In genomic region chr7:24058953-24059352, GRCh38 we compare ENCODE assay signal across 25 cellular contexts.
A peak's percentile ranks its signal among the peaks of the same experiment; 100 is the strongest.
DNase-seq lines count a peak whose midpoint lies in the region; ATAC-seq, FAIRE-seq and TF ChIP-seq lines count a peak whose summit lies in the region.
"Had no signal": no experiment of that assay in that cellular context is flagged by ENCODE, and none has a peak within 500 bp of the region (broad histone marks: within the 10 kb centered on the region; RNA-seq: fewer than 3 reads in every experiment).

No MANE protein-coding gene starts in this region.

- no peaks in the 10 kb centered on the region for H3K9me3 Mint-ChIP-seq in chondrocyte (ENCODE audit: low read depth)
- H3K9me3 Mint-ChIP-seq: CD4-positive, alpha-beta T cell had no signal

- no peak overlapping the region for H3K9ac ChIP-seq in HepG2 (ENCODE audit: insufficient read depth, low read depth, low read length)
- H3K9ac ChIP-seq in K562 (ENCODE audit: insufficient read depth in 1 of 2, low read depth in 2 of 2, low read length in 2 of 2) = no peak overlapping the region
- H3K9ac ChIP-seq: BLaER1 treated with 17β-estradiol and CSF1 and Interleukin-3, amounts not matched to agents 10 nM and 100 nM had no signal

- no peaks in the 10 kb centered on the region for H3K9me1 ChIP-seq in K562 (ENCODE audit: control insufficient read depth, insufficient read depth, low read length)

- H4K20me1 ChIP-seq in HepG2 (ENCODE audit: insufficient read depth, low read length) (no peaks in the 10 kb centered on the region), K562 (replicated peaks; ENCODE audit: control insufficient read depth, insufficient read depth, low read length) (no peaks in the 10 kb centered on the region; the same call in 1 of the 2 replicates)
- H4K20me1 ChIP-seq: BLaER1 treated with 17β-estradiol and CSF1 and Interleukin-3, amounts not matched to agents 10 nM and 100 nM had no signal

- H3K27me3 Mint-ChIP-seq in chondrocyte (ENCODE audit: low read depth) = peaks cover 10% of the 10 kb centered on the region

- POLR2A ChIA-PET in HepG2 (lab: Yijun Ruan, JAX) = no interaction called here
- POLR2A ChIA-PET in K562 (lab: Yijun Ruan, JAX) = no interaction called here

- intact Hi-C loops in HepG2 (cut with micrococcal nuclease; ENCODE audit: unreplicated experiment) = no loop called here
- intact Hi-C loops in right lobe of liver (cut with DNase I) = no loop called here
- intact Hi-C loops in K562 (cut with micrococcal nuclease) = no loop called here

- no peak for TF ChIP-seq RAD21 in HepG2 (CRISPR knock-in tag; IDR thresholded peaks at IDR 0.05)
- TF ChIP-seq RAD21 in K562 (CRISPR knock-in tag; conservative IDR thresholded peaks at IDR 0.05 in 1 of 2, IDR thresholded peaks at IDR 0.05 in 1 of 2) = no peak

- H3K9me3 ChIP-seq in HepG2 (ENCODE audit: low read length) = no peaks in the 10 kb centered on the region
- H3K9me3 ChIP-seq in right lobe of liver = no peaks in the 10 kb centered on the region
- no peaks in the 10 kb centered on the region for H3K9me3 ChIP-seq in K562 (replicated peaks; ENCODE audit: control insufficient read depth, insufficient read depth, low read depth, low read length)
- no peaks in the 10 kb centered on the region for H3K9me3 ChIP-seq in thoracic aorta
- H3K9me3 ChIP-seq: BE2C, HAP-1 had no signal

- BruUV-seq in HepG2 (replicated peaks; lab: Mats Ljungman, UMichigan) = no TSS peak
- BruUV-seq in K562 (replicated peaks; lab: Mats Ljungman, UMichigan) = no TSS peak

- no peaks in the 10 kb centered on the region for H3K36me3 ChIP-seq in HepG2 (replicated peaks in 1 of 2; ENCODE audit: control insufficient read depth in 1 of 2, insufficient read depth in 2 of 2, low read length in 2 of 2)
- H3K36me3 ChIP-seq in right lobe of liver = no peaks in the 10 kb centered on the region
- H3K36me3 ChIP-seq in K562 (ENCODE audit: control insufficient read depth, insufficient read depth, low read length) = no peaks in the 10 kb centered on the region
- H3K36me3 ChIP-seq in thoracic aorta = no peaks in the 10 kb centered on the region
- H3K36me3 ChIP-seq: BE2C; BLaER1 treated with 17β-estradiol and CSF1 and Interleukin-3, amounts not matched to agents 10 nM and 100 nM; HAP-1 had no signal

- TF ChIP-seq EP300 in HepG2 (IDR thresholded peaks at IDR 0.05; ENCODE audit: low read depth in 2 of 2, low read length in 2 of 2) (no peak), HepG2 (CRISPR knock-in tag; IDR thresholded peaks at IDR 0.05; ENCODE audit: borderline replicate concordance) (no peak), K562 (IDR thresholded peaks at IDR 0.05; ENCODE audit: low read length) (no peak)

- H3K4me2 ChIP-seq in HepG2 (ENCODE audit: low read depth, low read length) (no peak overlapping the region), K562 (ENCODE audit: insufficient read depth, low read length) (no peak overlapping the region)
- H3K4me2 ChIP-seq: BLaER1 treated with 17β-estradiol and CSF1 and Interleukin-3, amounts not matched to agents 10 nM and 100 nM; GM23338 had no signal

- no peak overlapping the region for H3K4me3 Mint-ChIP-seq in chondrocyte (ENCODE audit: unreplicated experiment)
- H3K4me3 Mint-ChIP-seq: CD14-positive monocyte; CD4-positive, alpha-beta T cell; CD8-positive, alpha-beta memory T cell; GM23338; HFFc6 had no signal

- in situ Hi-C loops in HepG2 (cut with HindIII; ENCODE audit: extremely low pct_ligation_motif_present, low pct_unique_long_range_greater_than_20kb) (no loop called here), K562 (cut with MboI) (no loop called here)

- ATAC-seq in HepG2 (no peak), right lobe of liver (no peak), K562 (no peak), thoracic aorta (ENCODE audit: insufficient number of reproducible peaks, low FRiP score, low read depth) (peak; percentile 31)
- ATAC-seq: GM12878 had no signal

- H2AFZ ChIP-seq in HepG2 (ENCODE audit: low read length) (no peak overlapping the region), K562 (ENCODE audit: low read depth, low read length) (no peak overlapping the region)

- WGBS in HepG2 (ENCODE audit: low lambda C conversion rate) = 36% methylated on average over 4 of the region's 4 CpGs
- 67% methylated on average over 3 of the region's 4 CpGs for WGBS in right lobe of liver (ENCODE audit: insufficient coverage, low coverage, low lambda C conversion rate, missing lambda C conversion rate)
- 4% methylated on average over 4 of the region's 4 CpGs for WGBS in K562 (ENCODE audit: insufficient coverage, low coverage, missing lambda C conversion rate)

- H3K79me2 ChIP-seq in HepG2 (ENCODE audit: insufficient read depth, low read length) (no peaks in the 10 kb centered on the region), K562 (ENCODE audit: control insufficient read depth, insufficient read depth, low read length) (no peaks in the 10 kb centered on the region)

- H3K4me1 Mint-ChIP-seq in chondrocyte (ENCODE audit: low read depth) = no peaks in the 10 kb centered on the region
- H3K4me1 Mint-ChIP-seq: CD14-positive monocyte; CD8-positive, alpha-beta memory T cell had no signal

- H3K36me3 Mint-ChIP-seq in chondrocyte (ENCODE audit: low read depth) = no peaks in the 10 kb centered on the region
- H3K36me3 Mint-ChIP-seq: CD14-positive monocyte; CD8-positive, alpha-beta memory T cell had no signal

- no peak for TF ChIP-seq POLR2A in HepG2 (IDR thresholded peaks at IDR 0.05; ENCODE audit: insufficient read depth in 1 of 2, low read depth in 2 of 2, low read length in 2 of 2)
- no peak for TF ChIP-seq POLR2A in right lobe of liver (IDR thresholded peaks at IDR 0.05)
- TF ChIP-seq POLR2A in K562 (conservative IDR thresholded peaks at IDR 0.05) = no peak

- FAIRE-seq in HepG2 (lab: Jason Lieb, UNC) = no peak
- FAIRE-seq in K562 (lab: Jason Lieb, UNC) = no peak
- FAIRE-seq: A204.1, D721Med, GM12878, H54 had no signal

- TF ChIP-seq CTCF in HepG2 (CRISPR knock-in tag; IDR thresholded peaks at IDR 0.05) (no peak), right lobe of liver (IDR thresholded peaks at IDR 0.05) (no peak), K562 (IDR thresholded peaks at IDR 0.05 in 2 of 3, conservative IDR thresholded peaks at IDR 0.05 in 1 of 3; ENCODE audit: insufficient read depth in 2 of 3, low read depth in 1 of 3, low read length in 3 of 3) (no peak), thoracic aorta (IDR thresholded peaks at IDR 0.05) (no peak), chondrocyte (IDR thresholded peaks at IDR 0.05) (no peak)

- DNase-seq in HepG2 (ENCODE audit: low spot score) = no peak
- no peak for DNase-seq in right lobe of liver
- no peak for DNase-seq in K562 (ENCODE audit: extremely low read depth in 1 of 4, low spot score in 3 of 4)
- DNase-seq in thoracic aorta (ENCODE audit: low spot score) = no peak
- DNase-seq in chondrocyte (ENCODE audit: low spot score) = no peak
- no peak for DNase-seq in NCI-H446 (lab: John Stamatoyannopoulos, UW)
- DNase-seq: ACHN; AML-193; BE2C; CD4-positive, alpha-beta T cell; CD8-positive, alpha-beta memory T cell; DMS 273 treated with DMSO at 0.1 percent for 48 hours; DMS79; EL; GDM1; HFFc6 had no signal

- CTCF ChIA-PET in HepG2 (lab: Yijun Ruan, JAX; ENCODE audit: low intra/inter-chr PET ratio, low total read pairs) = no interaction called here
- CTCF ChIA-PET in K562 (lab: Yijun Ruan, JAX; ENCODE audit: low intra/inter-chr PET ratio) = no interaction called here

- no peak overlapping the region for H3K27ac ChIP-seq in HepG2 (ENCODE audit: extremely low read length, insufficient read depth, low read length)
- H3K27ac ChIP-seq in right lobe of liver = no peak overlapping the region
- no peak overlapping the region for H3K27ac ChIP-seq in K562 (ENCODE audit: extremely low read depth, low read depth, low read length)
- no peak overlapping the region for H3K27ac ChIP-seq in thoracic aorta
- H3K27ac ChIP-seq: 22Rv1; BLaER1 treated with 17β-estradiol and CSF1 and Interleukin-3, amounts not matched to agents 10 nM and 100 nM had no signal

- H3K4me1 ChIP-seq in HepG2 (ENCODE audit: insufficient read depth, low read length) (no peaks in the 10 kb centered on the region), right lobe of liver (no peaks in the 10 kb centered on the region), K562 (replicated peaks in 1 of 2; ENCODE audit: control insufficient read depth in 2 of 2, insufficient read depth in 2 of 2, low read length in 2 of 2) (no peaks in the 10 kb centered on the region), thoracic aorta (ENCODE audit: control insufficient read depth in 1 of 2, low read depth in 2 of 2) (no peaks in the 10 kb centered on the region)
- H3K4me1 ChIP-seq: BE2C; BLaER1 treated with 17β-estradiol and CSF1 and Interleukin-3, amounts not matched to agents 10 nM and 100 nM had no signal

- H3K4me3 ChIP-seq in HepG2 (replicated peaks in 1 of 3; ENCODE audit: insufficient read depth in 1 of 3, low read depth in 2 of 3, low read length in 3 of 3) (no peak overlapping the region), right lobe of liver (no peak overlapping the region), K562 (no peak overlapping the region), thoracic aorta (no peak overlapping the region)
- H3K4me3 ChIP-seq: BLaER1 treated with 17β-estradiol and CSF1 and Interleukin-3, amounts not matched to agents 10 nM and 100 nM; GM12878; GM23338; HAP-1 had no signal

- H3K27me3 ChIP-seq in HepG2 (ENCODE audit: control insufficient read depth in 1 of 2, insufficient read depth in 2 of 2, low read length in 2 of 2) (no peaks in the 10 kb centered on the region), right lobe of liver (no peaks in the 10 kb centered on the region), K562 (ENCODE audit: control insufficient read depth in 2 of 2, insufficient read depth in 2 of 2, low read length in 2 of 2) (peaks cover 0 to 8% of the 10 kb centered on the region in 2 experiments; a peak in 1 of 5 replicates), thoracic aorta (replicated peaks; ENCODE audit: insufficient read depth) (no peaks in the 10 kb centered on the region)
- H3K27me3 ChIP-seq: BLaER1 treated with 17β-estradiol and CSF1 and Interleukin-3, amounts not matched to agents 10 nM and 100 nM had no signal

- no peak overlapping the region for H3K27ac Mint-ChIP-seq in chondrocyte (ENCODE audit: unreplicated experiment)
- H3K27ac Mint-ChIP-seq: CD14-positive monocyte; CD4-positive, alpha-beta T cell; CD8-positive, alpha-beta memory T cell; GM23338; HFFc6 had no signal

TF ChIP-seq in HepG2, 621 proteins besides CTCF, POLR2A, EP300 and RAD21 (continues in another document):
- peak; percentile 94 for TF ChIP-seq MAFF (IDR thresholded peaks at IDR 0.05; ENCODE audit: low read depth, low read length)
- TF ChIP-seq ZC3H4 (CRISPR knock-in tag; IDR thresholded peaks at IDR 0.05; ENCODE audit: borderline replicate concordance) = no peak
- TF ChIP-seq ZSCAN20 (CRISPR knock-in tag; IDR thresholded peaks at IDR 0.05; ENCODE audit: borderline replicate concordance) = no peak
- TF ChIP-seq ZNF235 (CRISPR knock-in tag; IDR thresholded peaks at IDR 0.05; ENCODE audit: borderline replicate concordance) = no peak

TF ChIP-seq in K562, 482 proteins besides CTCF, POLR2A, EP300 and RAD21 (continues in another document):
- TF ChIP-seq MAFF (IDR thresholded peaks at IDR 0.05; ENCODE audit: low read length) = peak; percentile 85
- no peak for TF ChIP-seq ZFP36 (IDR thresholded peaks at IDR 0.05; ENCODE audit: low read depth, low read length, partially characterized antibody)
- TF ChIP-seq ZNF766 (CRISPR knock-in tag; conservative IDR thresholded peaks at IDR 0.05) = no peak
- peak; percentile 85 for TF ChIP-seq ZNF316 (IDR thresholded peaks at IDR 0.05)
- TF ChIP-seq C11orf30 (IDR thresholded peaks at IDR 0.05; ENCODE audit: low read depth) = peak; percentile 63; the same call in 1 of the 2 replicates

Comparison
In these comparisons a context has a peak if more than half of its experiments do, and no peak if none do; other contexts are left out.
1. Of the 241 proteins assayed by ChIP-seq in both HepG2 and K562: peak only in HepG2: none; only in K562: MAFG; in both: MAFF and MAFK; in neither: 238.